Comparison of ENCODE assay signal across 24 cellular contexts in genomic region chr10:11593612-11594011, GRCh38.
"Had no signal": no experiment of that assay in that cellular context is flagged by ENCODE, and none has a peak within 500 bp of the region (broad histone marks: within the 10 kb centered on the region; RNA-seq: fewer than 3 reads in every experiment).

No MANE protein-coding gene starts in this region.

- H3K27me3 Mint-ChIP-seq: activated B cell treated with CpG ODN at 0.5 μM for 24 hours; activated CD8-positive, alpha-beta T cell treated with anti-CD3 and anti-CD28 coated beads for 36 hours; central memory CD8-positive, alpha-beta T cell; stimulated activated naive CD8-positive, alpha-beta T cell treated with anti-CD3 and anti-CD28 coated beads, Interleukin-15, amount 100 ng/mL, for 72 hours had no signal

- H3K36me3 Mint-ChIP-seq: activated naive CD4-positive, alpha-beta T cell treated with anti-CD3 and anti-CD28 coated beads, Interleukin-2, amount 50 U/mL, for 72 hours; immature natural killer cell; stimulated activated effector memory CD8-positive, alpha-beta T cell treated with anti-CD3 and anti-CD28 coated beads, Interleukin-12 subunit alpha, Interleukin-12 subunit beta, amount 100 ng/mL, for 72 hours had no signal

- DNase-seq: activated B cell treated with CpG ODN at 0.5 μM for 24 hours; activated CD4-positive, alpha-beta T cell treated with anti-CD3 and anti-CD28 coated beads, Interleukin-2, amount 50 U/mL, for 1 hour; activated CD8-positive, alpha-beta T cell treated with anti-CD3 and anti-CD28 coated beads for 36 hours; activated naive CD4-positive, alpha-beta T cell; activated T-cell treated with anti-CD3 and anti-CD28 coated beads, Interleukin-2, amount 50 U/mL, for 72 hours; effector CD8-positive, alpha-beta T cell; gastrocnemius medialis; hypothalamus; immature natural killer cell; kidney; nephron progenitor cell; stimulated activated CD4-positive, alpha-beta T cell treated with anti-CD3 and anti-CD28 coated beads, Interleukin-4, amount 100 ng/mL, for 24 hours; stimulated activated naive CD8-positive, alpha-beta T cell treated with anti-CD3 and anti-CD28 coated beads, Interleukin-15, amount 100 ng/mL, for 72 hours; T-helper 1 cell; thyroid gland had no signal

- H3K27ac Mint-ChIP-seq: activated B cell treated with CpG ODN at 0.5 μM for 24 hours; activated CD8-positive, alpha-beta T cell treated with anti-CD3 and anti-CD28 coated beads for 36 hours; activated naive CD4-positive, alpha-beta T cell treated with anti-CD3 and anti-CD28 coated beads, Interleukin-2, amount 50 U/mL, for 72 hours; activated T-cell treated with anti-CD3 and anti-CD28 coated beads, Interleukin-2, amount 50 U/mL, for 72 hours; immature natural killer cell; stimulated activated effector memory CD8-positive, alpha-beta T cell treated with anti-CD3 and anti-CD28 coated beads, Interleukin-12 subunit alpha, Interleukin-12 subunit beta, amount 100 ng/mL, for 72 hours; stimulated activated naive CD8-positive, alpha-beta T cell treated with anti-CD3 and anti-CD28 coated beads, Interleukin-15, amount 100 ng/mL, for 72 hours; T-helper 2 cell treated with Interferon-gamma antibody and Interleukin-4, amounts not matched to agents 5 μg/mL and 100 μg/mL, for 36 hours had no signal

- H3K4me3 ChIP-seq: breast epithelium, gastrocnemius medialis, lung, skin epidermis, thyroid gland had no signal

- H3K27ac ChIP-seq: breast epithelium, gastrocnemius medialis, neutrophil, skin epidermis, thyroid gland had no signal

- H3K4me3 Mint-ChIP-seq: activated B cell treated with CpG ODN at 0.5 μM for 24 hours; activated CD8-positive, alpha-beta T cell treated with anti-CD3 and anti-CD28 coated beads for 36 hours; activated T-cell treated with anti-CD3 and anti-CD28 coated beads, Interleukin-2, amount 50 U/mL, for 72 hours; central memory CD8-positive, alpha-beta T cell; immature natural killer cell; nephron progenitor cell; stimulated activated effector memory CD8-positive, alpha-beta T cell treated with anti-CD3 and anti-CD28 coated beads, Interleukin-12 subunit alpha, Interleukin-12 subunit beta, amount 100 ng/mL, for 72 hours; stimulated activated naive CD8-positive, alpha-beta T cell treated with anti-CD3 and anti-CD28 coated beads, Interleukin-15, amount 100 ng/mL, for 72 hours; T-helper 2 cell treated with Interferon-gamma antibody and Interleukin-4, amounts not matched to agents 5 μg/mL and 100 μg/mL, for 36 hours had no signal

- H3K9me3 Mint-ChIP-seq: activated B cell treated with CpG ODN at 0.5 μM for 24 hours; activated CD8-positive, alpha-beta T cell treated with anti-CD3 and anti-CD28 coated beads for 36 hours; activated naive CD4-positive, alpha-beta T cell treated with anti-CD3 and anti-CD28 coated beads, Interleukin-2, amount 50 U/mL, for 72 hours; activated T-cell treated with anti-CD3 and anti-CD28 coated beads, Interleukin-2, amount 50 U/mL, for 72 hours; central memory CD8-positive, alpha-beta T cell; immature natural killer cell; nephron progenitor cell; stimulated activated effector memory CD8-positive, alpha-beta T cell treated with anti-CD3 and anti-CD28 coated beads, Interleukin-12 subunit alpha, Interleukin-12 subunit beta, amount 100 ng/mL, for 72 hours; stimulated activated naive CD8-positive, alpha-beta T cell treated with anti-CD3 and anti-CD28 coated beads, Interleukin-15, amount 100 ng/mL, for 72 hours; T-helper 2 cell treated with Interferon-gamma antibody and Interleukin-4, amounts not matched to agents 5 μg/mL and 100 μg/mL, for 36 hours had no signal

- H3K9me3 ChIP-seq: breast epithelium, gastrocnemius medialis, neutrophil, thyroid gland had no signal

- H3K27me3 ChIP-seq: breast epithelium, gastrocnemius medialis, neutrophil, thyroid gland had no signal

- ATAC-seq: activated CD8-positive, alpha-beta T cell treated with anti-CD3 and anti-CD28 coated beads for 36 hours; activated naive CD4-positive, alpha-beta T cell treated with anti-CD3 and anti-CD28 coated beads, Interleukin-2, amount 50 U/mL, for 72 hours; activated T-cell treated with anti-CD3 and anti-CD28 coated beads, Interleukin-2, amount 50 U/mL, for 72 hours; gastrocnemius medialis; sciatic nerve; stimulated activated effector memory CD8-positive, alpha-beta T cell treated with anti-CD3 and anti-CD28 coated beads, Interleukin-12 subunit alpha, Interleukin-12 subunit beta, amount 100 ng/mL, for 72 hours; stimulated activated naive CD8-positive, alpha-beta T cell treated with anti-CD3 and anti-CD28 coated beads, Interleukin-15, amount 100 ng/mL, for 72 hours had no signal

- H3K4me1 ChIP-seq: breast epithelium, gastrocnemius medialis had no signal

- H3K36me3 ChIP-seq: breast epithelium, gastrocnemius medialis, neutrophil, thyroid gland had no signal

- H3K4me1 Mint-ChIP-seq: central memory CD8-positive, alpha-beta T cell; immature natural killer cell had no signal
